In genomic region chr17:76071497-76072148, GRCh38 we compare ENCODE assay signal across 9 cellular contexts. TPM values are rescaled to one million over a fixed set of nuclear protein-coding genes. Genes with fewer than 3 reads are reported as not detected.
DNase-seq lines count a peak whose midpoint lies in the region; ATAC-seq and TF ChIP-seq lines count a peak whose summit lies in the region.
"Had no signal": no experiment of that assay in that cellular context is flagged by ENCODE, and none has a peak within 500 bp of the region (broad histone marks: within the 10 kb centered on the region; RNA-seq: fewer than 3 reads in every experiment).

No MANE protein-coding gene starts in this region.

- H3K36me3 Mint-ChIP-seq in T-helper 1 cell treated with Interleukin-12 subunit alpha and Interleukin-12 subunit beta and Interleukin-4 antibody, amounts not matched to agents 30 μg/mL and 1 μg/mL, for 36 hours (ENCODE audit: low read depth) = peaks cover 15% of the 10 kb centered on the region
- peaks cover 21% of the 10 kb centered on the region for H3K36me3 Mint-ChIP-seq in activated CD4-positive, alpha-beta memory T cell treated with anti-CD3 and anti-CD28 coated beads for 36 hours

- peaks cover 2 to 38% (median 24%) of the 10 kb centered on the region in 6 donors for H3K36me3 ChIP-seq in spleen

- H3K27me3 Mint-ChIP-seq in T-helper 1 cell treated with Interleukin-12 subunit alpha and Interleukin-12 subunit beta and Interleukin-4 antibody, amounts not matched to agents 30 μg/mL and 1 μg/mL, for 36 hours (ENCODE audit: low read depth) = peaks cover 30% of the 10 kb centered on the region
- peaks cover 21% of the 10 kb centered on the region for H3K27me3 Mint-ChIP-seq in activated CD4-positive, alpha-beta memory T cell treated with anti-CD3 and anti-CD28 coated beads for 36 hours

- no peak for TF ChIP-seq CTCF in foreskin keratinocyte (conservative IDR thresholded peaks at IDR 0.05)
- no peak for TF ChIP-seq CTCF in spleen (IDR thresholded peaks at IDR 0.05 in 8 of 11, conservative IDR thresholded peaks at IDR 0.05 in 3 of 11)

- H3K4me3 ChIP-seq in spleen = peak overlapping the region; percentile 60 to 89 (median 70)

- no peaks in the 10 kb centered on the region for H3K9me3 Mint-ChIP-seq in T-helper 1 cell treated with Interleukin-12 subunit alpha and Interleukin-12 subunit beta and Interleukin-4 antibody, amounts not matched to agents 30 μg/mL and 1 μg/mL, for 36 hours
- H3K9me3 Mint-ChIP-seq in activated CD4-positive, alpha-beta memory T cell treated with anti-CD3 and anti-CD28 coated beads for 36 hours = no peaks in the 10 kb centered on the region

- 17 to 27% (median 21%) methylated on average over 12 to 17 of the region's 17 CpGs for WGBS in spleen, 5 donors

- CTCF ChIA-PET in activated CD4-positive, alpha-beta memory T cell treated with anti-CD3 and anti-CD28 coated beads for 36 hours (lab: Charles Lee) = interaction anchor here (0.8 to 1.3 kb wide), 9 partner anchors 8 to 288 kb away, joined by 3 to 5 read pairs (median 3); partner anchors contain the start of gene EXOC7

- peak overlapping the region; percentile 94 for H3K27ac Mint-ChIP-seq in T-helper 1 cell treated with Interleukin-12 subunit alpha and Interleukin-12 subunit beta and Interleukin-4 antibody, amounts not matched to agents 30 μg/mL and 1 μg/mL, for 36 hours
- peak overlapping the region; percentile 100 for H3K27ac Mint-ChIP-seq in activated CD4-positive, alpha-beta memory T cell treated with anti-CD3 and anti-CD28 coated beads for 36 hours

- peak overlapping the region; percentile 87 for H3K27ac ChIP-seq in foreskin keratinocyte
- peak overlapping the region; percentile 71 to 85 (median 82) for H3K27ac ChIP-seq in spleen

- H3K4me1 ChIP-seq in foreskin keratinocyte = no peaks in the 10 kb centered on the region
- H3K4me1 ChIP-seq in spleen = peaks cover 36 to 77% (median 60%) of the 10 kb centered on the region in 6 donors

- no peak for TF ChIP-seq POLR2A in spleen (IDR thresholded peaks at IDR 0.05)

- DNase-seq in T-helper 1 cell (no peak), foreskin keratinocyte (no peak), spleen (no peak), cerebellum (ENCODE audit: low spot score) (no peak), NCI-H146 (lab: John Stamatoyannopoulos, UW) (no peak), DMS79 (lab: John Stamatoyannopoulos, UW) (no peak)
- DNase-seq in activated CD4-positive, alpha-beta memory T cell treated with anti-CD3 and anti-CD28 coated beads for 36 hours = peak; percentile 63

- no peak for ATAC-seq in foreskin keratinocyte

- H3K27me3 ChIP-seq in foreskin keratinocyte (peaks cover 33% of the 10 kb centered on the region), spleen (replicated peaks in 1 of 7) (peaks cover 14 to 34% (median 33%) of the 10 kb centered on the region in 7 donors)

- no peaks in the 10 kb centered on the region for H3K9me3 ChIP-seq in spleen

- POLR2A ChIA-PET in activated CD4-positive, alpha-beta memory T cell treated with anti-CD3 and anti-CD28 coated beads for 36 hours (lab: Charles Lee) = interaction anchor here (0.6 to 2.4 kb wide), 17 partner anchors 9 to 313 kb away, joined by 3 to 16 read pairs (median 4); partner anchors contain the start of genes CDK3, EXOC7, FBF1 and SPHK1

- H3K4me1 Mint-ChIP-seq in T-helper 1 cell treated with Interleukin-12 subunit alpha and Interleukin-12 subunit beta and Interleukin-4 antibody, amounts not matched to agents 30 μg/mL and 1 μg/mL, for 36 hours (ENCODE audit: low read depth) = peaks cover 30% of the 10 kb centered on the region
- peaks cover 41% of the 10 kb centered on the region for H3K4me1 Mint-ChIP-seq in activated CD4-positive, alpha-beta memory T cell treated with anti-CD3 and anti-CD28 coated beads for 36 hours (ENCODE audit: low read depth)

- peak overlapping the region; percentile 97 for H3K4me3 Mint-ChIP-seq in T-helper 1 cell treated with Interleukin-12 subunit alpha and Interleukin-12 subunit beta and Interleukin-4 antibody, amounts not matched to agents 30 μg/mL and 1 μg/mL, for 36 hours
- H3K4me3 Mint-ChIP-seq in activated CD4-positive, alpha-beta memory T cell treated with anti-CD3 and anti-CD28 coated beads for 36 hours = peak overlapping the region; percentile 99

- intact Hi-C loops in activated CD4-positive, alpha-beta memory T cell treated with anti-CD3 and anti-CD28 coated beads for 36 hours (cut with micrococcal nuclease) = loop anchor here (1.0 to 10.0 kb wide), 6 partner anchors 8 to 287 kb away; partner anchors contain the start of genes EXOC7, TRIM65 and UNK
- intact Hi-C loops in spleen (cut with DNase I; ENCODE audit: low total_unique reads) = no loop called here

RNA-seq across cellular contexts. Expression of gene SRP68, which starts 0.7 kb away (rescaled TPM):
- 100 to 1,000 TPM; 142 to 148 TPM for total RNA-seq in activated CD4-positive, alpha-beta memory T cell treated with anti-CD3 and anti-CD28 coated beads for 36 hours
- total RNA-seq in foreskin keratinocyte (75.9 and 76.7 TPM in 2 replicates), spleen (10 to 100 TPM; 39.4 to 62.0 (median 56.1) TPM), cerebellum (21.5 TPM)
- polyA plus RNA-seq in foreskin keratinocyte (70.5 and 78.4 TPM in 2 replicates), spleen (10 to 100 TPM; 24.5 to 40.9 (median 26.8) TPM)

RNA-seq across cellular contexts. Expression of gene GALR2, which starts 3.0 kb away (rescaled TPM):
- total RNA-seq in activated CD4-positive, alpha-beta memory T cell treated with anti-CD3 and anti-CD28 coated beads for 36 hours = 1 to 10 TPM; 3.5 to 4.8 TPM
- total RNA-seq in foreskin keratinocyte = 0.07 TPM in 1 of 2 replicates, not detected in the other
- 0.06 and 0.12 TPM in 2 replicates for polyA plus RNA-seq in foreskin keratinocyte
- under 1 TPM in 3 of 7 donors, not detected in 4; 0.26 to 0.93 (median 0.51) TPM for total RNA-seq in spleen
- polyA plus RNA-seq in spleen = under 1 TPM in 1 of 3 donors, not detected in 2; 0.06 TPM
- total RNA-seq in cerebellum = not detected
- total RNA-seq: temporal lobe had no signal

RNA-seq across cellular contexts. Expression of gene ZACN, which starts 7.4 kb away (rescaled TPM):
- total RNA-seq in activated CD4-positive, alpha-beta memory T cell treated with anti-CD3 and anti-CD28 coated beads for 36 hours = 1 to 10 TPM; 4.9 to 5.1 TPM
- total RNA-seq in foreskin keratinocyte (not detected in 2 replicates), spleen (under 1 TPM in 2 of 7 donors, not detected in 5; 0.17 to 0.27 TPM), cerebellum (not detected)
- polyA plus RNA-seq in foreskin keratinocyte (0.07 and 0.11 TPM in 2 replicates), spleen (1 to 10 TPM; 1.0 to 1.9 (median 1.4) TPM)
- total RNA-seq: temporal lobe had no signal

RNA-seq across cellular contexts. Expression of gene EXOC7, which starts 32.0 kb away (rescaled TPM):
- 10 to 100 TPM; 63.3 to 66.0 TPM for total RNA-seq in activated CD4-positive, alpha-beta memory T cell treated with anti-CD3 and anti-CD28 coated beads for 36 hours
- total RNA-seq in foreskin keratinocyte (69.5 and 71.2 TPM in 2 replicates), spleen (100 to 1,000 TPM in 4 of 7 donors, 10 to 100 TPM in 3; 64.5 to 128 (median 104) TPM), cerebellum (103 TPM)
- polyA plus RNA-seq in foreskin keratinocyte (43.3 and 46.0 TPM in 2 replicates), spleen (10 to 100 TPM; 26.2 to 51.5 (median 35.0) TPM)

RNA-seq across cellular contexts. Expression of gene EVPL, which starts 44.5 kb away (rescaled TPM):
- under 1 TPM in 1 of 2 experiments, not detected in 1; 0.02 TPM for total RNA-seq in activated CD4-positive, alpha-beta memory T cell treated with anti-CD3 and anti-CD28 coated beads for 36 hours
- total RNA-seq in foreskin keratinocyte (15.9 and 17.6 TPM in 2 replicates), spleen (under 1 TPM in 4 of 7 donors, not detected in 3; 0.06 to 0.56 (median 0.20) TPM), cerebellum (not detected)
- polyA plus RNA-seq in foreskin keratinocyte (10.9 and 12.6 TPM in 2 replicates), spleen (under 1 TPM; 0.04 to 0.29 (median 0.05) TPM)
